In the genomic region with DNA sequence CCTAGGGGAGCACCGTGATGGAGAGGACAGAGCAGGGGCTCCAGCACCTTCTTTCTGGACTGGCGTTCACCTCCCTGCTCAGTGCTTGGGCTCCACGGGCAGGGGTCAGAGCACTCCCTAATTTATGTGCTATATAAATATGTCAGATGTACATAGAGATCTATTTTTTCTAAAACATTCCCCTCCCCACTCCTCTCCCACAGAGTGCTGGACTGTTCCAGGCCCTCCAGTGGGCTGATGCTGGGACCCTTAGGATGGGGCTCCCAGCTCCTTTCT, we compare ENCODE assay signal across 30 cellular contexts. TPM values are rescaled to one million over a fixed set of nuclear protein-coding genes. Genes with fewer than 3 reads are reported as not detected.
DNase-seq lines count a peak whose midpoint lies in the region; ATAC-seq and TF ChIP-seq lines count a peak whose summit lies in the region.
"Had no signal": no experiment of that assay in that cellular context is flagged by ENCODE, and none has a peak within 500 bp of the region (broad histone marks: within the 10 kb centered on the region; RNA-seq: fewer than 3 reads in every experiment).

No MANE protein-coding gene starts in this region.

- peaks cover 6% of the 10 kb centered on the region; the same call in 1 of the 2 replicates for H3K36me3 ChIP-seq in Panc1 (ENCODE audit: control insufficient read depth, insufficient read depth, low read length)
- peaks cover 0 to 52% (median 14%) of the 10 kb centered on the region in 3 donors for H3K36me3 ChIP-seq in esophagus squamous epithelium
- H3K36me3 ChIP-seq in rectal smooth muscle tissue (ENCODE audit: control insufficient read depth, insufficient read depth, low read length), result peaks cover 10% of the 10 kb centered on the region
- H3K36me3 ChIP-seq in vagina, result no peaks in the 10 kb centered on the region
- H3K36me3 ChIP-seq: BLaER1, HAP-1, thoracic aorta had no signal

- POLR2A ChIA-PET in Panc1 (lab: Charles Lee), result no interaction called here

- H3K9me3 ChIP-seq in Panc1 (ENCODE audit: control insufficient read depth, insufficient read depth, low read depth, low read length) (no peaks in the 10 kb centered on the region), esophagus squamous epithelium (no peaks in the 10 kb centered on the region), vagina (no peaks in the 10 kb centered on the region)
- H3K9me3 ChIP-seq: BLaER1, HAP-1, thoracic aorta had no signal

- no peaks in the 10 kb centered on the region for H3K27me3 ChIP-seq in Panc1 (ENCODE audit: control insufficient read depth, insufficient read depth, low read length)
- H3K27me3 ChIP-seq in esophagus squamous epithelium, result peaks cover 0 to 9% (median 0%) of the 10 kb centered on the region in 4 donors
- H3K27me3 ChIP-seq in rectal smooth muscle tissue (ENCODE audit: control insufficient read depth, insufficient read depth, low read length), result no peaks in the 10 kb centered on the region
- no peaks in the 10 kb centered on the region for H3K27me3 ChIP-seq in vagina
- H3K27me3 ChIP-seq: BLaER1 had no signal

- H3K9ac ChIP-seq in rectal smooth muscle tissue (ENCODE audit: low read length), result no peak overlapping the region
- H3K9ac ChIP-seq: BLaER1 had no signal

- 73 to 77% methylated on average over 2 to 3 of the region's 3 CpGs for WGBS in esophagus squamous epithelium, 2 donors

- H3K4me3 ChIP-seq in Panc1 (ENCODE audit: low read depth in 2 of 2, low read length in 2 of 2) (peak overlapping the region in 1 of 2 experiments; percentile 72; a peak in 2 of 4 replicates), esophagus squamous epithelium (peak overlapping the region in 2 of 4 donors; percentile 61 to 63), rectal smooth muscle tissue (ENCODE audit: low read length) (peak overlapping the region; percentile 60), vagina (no peak overlapping the region)
- H3K4me3 ChIP-seq: BLaER1, HAP-1, thoracic aorta had no signal

- BruUV-seq in Panc1 (replicated peaks; lab: Mats Ljungman, UMichigan), result no TSS peak

- H3K27ac ChIP-seq in Panc1 (ENCODE audit: low read length) (peak overlapping the region; percentile 84), esophagus squamous epithelium (peak overlapping the region; percentile 52 to 94 (median 76)), rectal smooth muscle tissue (ENCODE audit: low read depth, low read length) (no peak overlapping the region), vagina (no peak overlapping the region)
- H3K27ac ChIP-seq: BLaER1, thoracic aorta had no signal

- TF ChIP-seq CTCF in Panc1 (IDR thresholded peaks at IDR 0.05), result no peak
- TF ChIP-seq CTCF in esophagus squamous epithelium (IDR thresholded peaks at IDR 0.05), result no peak
- no peak for TF ChIP-seq CTCF in vagina (IDR thresholded peaks at IDR 0.05)

- H3K4me1 ChIP-seq in Panc1 (ENCODE audit: control insufficient read depth, insufficient read depth, low read length) (peaks cover 64% of the 10 kb centered on the region), esophagus squamous epithelium (peaks cover 15 to 88% (median 19%) of the 10 kb centered on the region in 3 donors), rectal smooth muscle tissue (ENCODE audit: control insufficient read depth, insufficient read depth, low read length) (no peaks in the 10 kb centered on the region), vagina (peaks cover 15% of the 10 kb centered on the region)
- H3K4me1 ChIP-seq: HAP-1 had no signal

- no peak for TF ChIP-seq POLR2A in esophagus squamous epithelium (IDR thresholded peaks at IDR 0.05)
- TF ChIP-seq POLR2A in vagina (IDR thresholded peaks at IDR 0.05), result no peak

- CTCF ChIA-PET in Panc1 (lab: Charles Lee), result interaction anchor here (0.6 to 1.1 kb wide), 2 partner anchors 75 to 120 kb away, joined by 4 to 5 read pairs; no protein-coding TSS in a partner anchor

- no peak for ATAC-seq in Panc1
- ATAC-seq: naive thymus-derived CD8-positive, alpha-beta T cell; T-cell had no signal

- intact Hi-C loops in Panc1 (cut with micrococcal nuclease; ENCODE audit: unreplicated experiment), result no loop called here
- intact Hi-C loops in esophagus squamous epithelium (cut with DNase I), result no loop called here
- intact Hi-C loops in vagina (cut with DNase I), result no loop called here

- in situ Hi-C loops in Panc1 (cut with HindIII; ENCODE audit: low pct_unique_long_range_greater_than_20kb, low sequenced_read_pairs), result no loop called here

- DNase-seq in COLO668 (lab: John Stamatoyannopoulos, UW; ENCODE audit: unreplicated experiment), result peak; percentile 47
- no peak for DNase-seq in Panc1 (ENCODE audit: low read depth, low spot score)
- no peak for DNase-seq in esophagus squamous epithelium (lab: John Stamatoyannopoulos, UW)
- no peak for DNase-seq in NCI-H128 (lab: John Stamatoyannopoulos, UW; ENCODE audit: unreplicated experiment)
- no peak for DNase-seq in vagina (ENCODE audit: extremely low spot score in 2 of 2)
- no peak for DNase-seq in DMS153 treated with DMSO at 0.1 percent for 48 hours (lab: John Stamatoyannopoulos, UW; ENCODE audit: unreplicated experiment)
- no peak for DNase-seq in NCI-H510A treated with DMSO at 0.1 percent for 48 hours (lab: John Stamatoyannopoulos, UW)
- DNase-seq: activated B cell treated with CpG ODN at 0.5 μM for 24 hours; activated CD4-positive, alpha-beta T cell treated with anti-CD3 and anti-CD28 coated beads, Interleukin-2, amount 50 U/mL, for 1 hour; activated effector memory CD4-positive, alpha-beta T cell treated with anti-CD3 and anti-CD28 coated beads, Interleukin-2, amount 50 U/mL, for 16 hours; activated naive CD8-positive, alpha-beta T cell treated with anti-CD3 and anti-CD28 coated beads for 36 hours; activated T-cell treated with anti-CD3 and anti-CD28 coated beads, Interleukin-2, amount 50 U/mL, for 1 hour; anterior cingulate cortex; DMS79; effector CD8-positive, alpha-beta T cell; kidney; naive thymus-derived CD8-positive, alpha-beta T cell; NCI-H1417 treated with DMSO at 0.1 percent for 48 hours; NCI-H2029 treated with DMSO at 0.1 percent for 48 hours; NCI-H226; nucleus accumbens; retina; RPMI8226; stimulated activated naive CD4-positive, alpha-beta T cell treated with Interleukin-2 at 50 U/mL for 16 hours; T-cell had no signal

RNA-seq across cellular contexts. Expression of gene ELF3, which starts 5.2 kb away (rescaled TPM):
- 126 TPM for total RNA-seq in Panc1 (2021; ENCODE audit: unreplicated experiment)
- polyA plus RNA-seq in Panc1 (2012; ENCODE audit: insufficient read length), result 85.4 TPM
- 100 to 1,000 TPM; 146 to 432 (median 253) TPM for total RNA-seq in esophagus squamous epithelium
- 287 TPM for total RNA-seq in vagina
- total RNA-seq: SK-MEL-5 had no signal
- polyA plus RNA-seq: naive thymus-derived CD8-positive, alpha-beta T cell had no signal

RNA-seq across cellular contexts. Expression of gene RNPEP, which starts 33.2 kb away (rescaled TPM):
- total RNA-seq in Panc1 (2021; ENCODE audit: unreplicated experiment) (99.8 TPM), esophagus squamous epithelium (100 to 1,000 TPM in 1 of 4 donors, 10 to 100 TPM in 3; 44.6 to 129 (median 72.2) TPM), vagina (97.7 TPM)
- polyA plus RNA-seq in Panc1 (2012; ENCODE audit: insufficient read length), result 87.7 TPM

Comparison
In these comparisons a context has a peak if more than half of its experiments do, and no peak if none do; other contexts are left out.
1. H3K27ac ChIP-seq: peak in Panc1 (single experiment) and esophagus squamous epithelium (4 of 4); none in rectal smooth muscle tissue (single experiment) and vagina (single experiment).